Comparison of ENCODE assay signal across 23 cellular contexts in the genomic region with DNA sequence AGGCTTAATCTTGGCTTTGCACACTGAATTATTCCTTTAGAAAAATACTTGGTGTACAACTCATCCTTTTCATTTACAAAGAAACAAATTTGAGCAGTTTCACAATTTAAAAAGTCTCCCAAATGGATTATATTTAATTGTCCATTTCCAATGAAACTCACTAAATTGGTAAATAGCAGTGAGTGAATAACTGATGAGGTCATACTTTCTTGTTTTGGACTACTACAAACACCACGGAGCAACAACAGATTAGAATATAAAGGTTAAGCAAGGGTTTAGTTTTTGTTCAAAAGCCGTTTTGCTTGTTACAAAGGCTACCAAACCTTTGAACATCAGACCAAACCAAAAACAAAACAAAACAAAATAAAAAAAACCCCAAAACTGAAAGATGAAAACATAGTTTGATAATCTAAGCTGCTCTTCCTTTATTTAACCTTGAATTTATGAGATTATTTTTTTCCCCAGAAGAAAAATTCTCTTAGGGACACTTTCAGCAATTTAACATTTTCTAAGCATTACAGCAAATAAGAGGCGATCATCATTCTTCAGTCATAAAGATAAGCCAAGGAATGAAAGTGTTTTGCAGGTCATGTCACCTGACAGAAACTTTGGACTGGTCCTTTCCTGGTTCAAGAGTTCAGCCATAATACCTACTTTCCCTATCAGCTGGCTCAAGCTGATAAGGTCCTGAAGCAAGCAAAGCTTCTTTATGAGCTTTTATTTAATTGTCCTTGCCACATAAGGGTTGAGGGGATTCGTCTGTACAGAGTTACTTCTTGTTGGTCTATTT.
A peak's percentile ranks its signal among the peaks of the same experiment; 100 is the strongest.
DNase-seq lines count a peak whose midpoint lies in the region; ATAC-seq, FAIRE-seq and TF ChIP-seq lines count a peak whose summit lies in the region.
"Had no signal": no experiment of that assay in that cellular context is flagged by ENCODE, and none has a peak within 500 bp of the region (broad histone marks: within the 10 kb centered on the region; RNA-seq: fewer than 3 reads in every experiment).

No MANE protein-coding gene starts in this region.

- H3K36me3 ChIP-seq in HEK293 (ENCODE audit: control insufficient read depth in 2 of 2, insufficient read depth in 1 of 2, low read length in 2 of 2) = no peaks in the 10 kb centered on the region
- no peaks in the 10 kb centered on the region for H3K36me3 ChIP-seq in astrocyte (ENCODE audit: insufficient read depth, low read length)
- no peaks in the 10 kb centered on the region for H3K36me3 ChIP-seq in gastroesophageal sphincter
- H3K36me3 ChIP-seq in HAP-1 (replicated peaks) = no peaks in the 10 kb centered on the region
- H3K36me3 ChIP-seq: left ventricle myocardium inferior, neural progenitor cell had no signal

- no peaks in the 10 kb centered on the region for H3K36me3 Mint-ChIP-seq in astrocyte (ENCODE audit: low read depth, unreplicated experiment)
- H3K36me3 Mint-ChIP-seq: neural progenitor cell had no signal

- DNase-seq in astrocyte (ENCODE audit: low read depth) (no peak), renal cortical epithelial cell (ENCODE audit: low read depth) (peak; percentile 20), HAP-1 (ENCODE audit: low spot score in 2 of 2) (no peak), NCI-H1436 treated with DMSO at 0.1 percent for 48 hours (lab: John Stamatoyannopoulos, UW) (no peak)
- DNase-seq: ACHN; activated CD4-positive, alpha-beta T cell treated with anti-CD3 and anti-CD28 coated beads, Interleukin-2, amount 10 ng/mL, durations not matched to agents 7 days and 5 days; activated CD8-positive, alpha-beta memory T cell treated with anti-CD3 and anti-CD28 coated beads, Interleukin-2, amount 50 U/mL, for 48 hours; activated effector memory CD4-positive, alpha-beta T cell treated with Interleukin-2 at 50 U/mL for 16 hours; amygdala; C1 segment of cervical spinal cord; central memory CD4-positive, alpha-beta T cell; glutamatergic neuron; left ventricle myocardium inferior; NCI-H187 treated with DMSO at 0.1 percent for 48 hours; NCI-H345; stimulated activated CD4-positive, alpha-beta T cell treated with anti-CD3 and anti-CD28 coated beads, Interleukin-12 subunit alpha, Interleukin-12 subunit beta, amount 100 ng/mL, for 4 hours; substantia nigra had no signal

- H3K4me3 ChIP-seq in HEK293 (ENCODE audit: low read depth, low read length) = no peak overlapping the region
- no peak overlapping the region for H3K4me3 ChIP-seq in astrocyte (ENCODE audit: insufficient read depth, low read depth, low read length)
- no peak overlapping the region for H3K4me3 ChIP-seq in gastroesophageal sphincter
- no peak overlapping the region for H3K4me3 ChIP-seq in HAP-1
- H3K4me3 ChIP-seq: left ventricle myocardium inferior, neural progenitor cell had no signal

- peaks cover 79% of the 10 kb centered on the region for H3K4me1 Mint-ChIP-seq in astrocyte (ENCODE audit: low read depth, unreplicated experiment)

- H3K79me2 ChIP-seq in astrocyte (ENCODE audit: insufficient read depth, low read length) = no peaks in the 10 kb centered on the region

- TF ChIP-seq CTCF in HEK293 (tag by site-specific recombination; IDR thresholded peaks at IDR 0.05) (no peak), astrocyte (IDR thresholded peaks at IDR 0.05; ENCODE audit: insufficient read depth, low read depth, low read length) (no peak), gastroesophageal sphincter (IDR thresholded peaks at IDR 0.05) (no peak)

- POLR2A ChIA-PET in HEK293 (lab: Yijun Ruan, JAX) = interaction anchor here (1.3 to 6.3 kb wide), 5 partner anchors 9 to 115 kb away, joined by 4 to 24 read pairs (median 5); a partner anchor contains a TSS

- in situ Hi-C loops in HAP-1 (cut with MboI; ENCODE audit: low sequenced_read_pairs) = loop anchor here (10.0 kb wide), 1 partner anchor 64 kb away; no protein-coding TSS in a partner anchor

- TF ChIP-seq POLR2A in gastroesophageal sphincter (IDR thresholded peaks at IDR 0.05) = no peak

- H3K27me3 Mint-ChIP-seq in astrocyte (ENCODE audit: low read depth, unreplicated experiment) = no peaks in the 10 kb centered on the region

- CTCF ChIA-PET in HEK293 (lab: Yijun Ruan, JAX) = interaction anchor here (0.6 to 8.9 kb wide), 10 partner anchors 10 to 299 kb away, joined by 3 to 70 read pairs (median 4); no protein-coding TSS in a partner anchor

- H4K20me1 ChIP-seq in astrocyte (ENCODE audit: insufficient read depth, low read length) = no peaks in the 10 kb centered on the region

- TF ChIP-seq EP300 in gastroesophageal sphincter (IDR thresholded peaks at IDR 0.05) = no peak

- peak overlapping the region; percentile 22 for H3K4me3 Mint-ChIP-seq in astrocyte (ENCODE audit: unreplicated experiment)
- H3K4me3 Mint-ChIP-seq: activated CD4-positive, alpha-beta T cell treated with anti-CD3 and anti-CD28 coated beads, Interleukin-2, amount 10 ng/mL, durations not matched to agents 7 days and 5 days; neural progenitor cell had no signal

- 37 to 77% methylated on average over 4 of the region's 4 CpGs for WGBS in gastroesophageal sphincter (ENCODE audit: low coverage in 1 of 2), 2 donors

- H3K9me3 Mint-ChIP-seq in astrocyte (ENCODE audit: unreplicated experiment) = no peaks in the 10 kb centered on the region
- H3K9me3 Mint-ChIP-seq: neural progenitor cell had no signal

- no peaks in the 10 kb centered on the region for H3K27me3 ChIP-seq in astrocyte (ENCODE audit: insufficient read depth, low read length)
- no peaks in the 10 kb centered on the region for H3K27me3 ChIP-seq in gastroesophageal sphincter
- H3K27me3 ChIP-seq in HAP-1 (ENCODE audit: low read depth) = no peaks in the 10 kb centered on the region
- H3K27me3 ChIP-seq: neural progenitor cell had no signal

- ATAC-seq in gastroesophageal sphincter = peak; percentile 56
- no peak for ATAC-seq in GM21529 (IDR thresholded peaks at IDR 0.05; ENCODE audit: unreplicated experiment)
- no peak for ATAC-seq in HG03280 (IDR thresholded peaks at IDR 0.05; ENCODE audit: unreplicated experiment)
- ATAC-seq: esophagus mucosa had no signal

- H3K4me1 ChIP-seq in HEK293 (ENCODE audit: control insufficient read depth, insufficient read depth, low read length) (peaks cover 14% of the 10 kb centered on the region), astrocyte (ENCODE audit: insufficient read depth, low read length) (peaks cover 43% of the 10 kb centered on the region), gastroesophageal sphincter (peaks cover 0 to 6% (median 0%) of the 10 kb centered on the region in 3 donors), HAP-1 (no peaks in the 10 kb centered on the region)
- H3K4me1 ChIP-seq: neural progenitor cell had no signal

- no peak overlapping the region for H2AFZ ChIP-seq in astrocyte (ENCODE audit: low read depth, low read length)
- H2AFZ ChIP-seq: neural progenitor cell had no signal

- H3K9ac ChIP-seq in astrocyte (ENCODE audit: low read length) = no peak overlapping the region
- H3K9ac ChIP-seq: neural progenitor cell had no signal

- H3K27ac ChIP-seq in HEK293 (ENCODE audit: extremely low read depth, low read depth, low read length) = no peak overlapping the region
- peak overlapping the region; percentile 92 for H3K27ac ChIP-seq in astrocyte (ENCODE audit: low read depth, low read length)
- H3K27ac ChIP-seq in gastroesophageal sphincter = no peak overlapping the region
- H3K27ac ChIP-seq: left ventricle myocardium inferior, neural progenitor cell had no signal

- no peak overlapping the region for H3K4me2 ChIP-seq in astrocyte (ENCODE audit: low read length)
- H3K4me2 ChIP-seq: neural progenitor cell had no signal

- no peak for FAIRE-seq in astrocyte (lab: Jason Lieb, UNC)

- no peaks in the 10 kb centered on the region for H3K9me3 ChIP-seq in HEK293 (ENCODE audit: control insufficient read depth, insufficient read depth, low read depth, low read length)
- no peaks in the 10 kb centered on the region for H3K9me3 ChIP-seq in astrocyte (ENCODE audit: insufficient read depth, low read depth, low read length)
- H3K9me3 ChIP-seq in gastroesophageal sphincter = no peaks in the 10 kb centered on the region
- no peaks in the 10 kb centered on the region for H3K9me3 ChIP-seq in HAP-1
- H3K9me3 ChIP-seq: left ventricle myocardium inferior had no signal

- H3K27ac Mint-ChIP-seq in astrocyte (ENCODE audit: unreplicated experiment) = peak overlapping the region; percentile 83
- H3K27ac Mint-ChIP-seq: activated CD4-positive, alpha-beta T cell treated with anti-CD3 and anti-CD28 coated beads, Interleukin-2, amount 10 ng/mL, durations not matched to agents 7 days and 5 days; neural progenitor cell had no signal

TF ChIP-seq in HEK293, 187 proteins besides CTCF, POLR2A, EP300 and RAD21 (continues in another document):
- TF ChIP-seq ZNF701 (tag by site-specific recombination; IDR thresholded peaks at IDR 0.05) (no peak), TRIM28 (IDR thresholded peaks at IDR 0.05; ENCODE audit: borderline replicate concordance, low read length) (0 out of 2 replicates have a peak, but pooled peaks have one; percentile 37)
- TF ChIP-seq, protein P1, sequence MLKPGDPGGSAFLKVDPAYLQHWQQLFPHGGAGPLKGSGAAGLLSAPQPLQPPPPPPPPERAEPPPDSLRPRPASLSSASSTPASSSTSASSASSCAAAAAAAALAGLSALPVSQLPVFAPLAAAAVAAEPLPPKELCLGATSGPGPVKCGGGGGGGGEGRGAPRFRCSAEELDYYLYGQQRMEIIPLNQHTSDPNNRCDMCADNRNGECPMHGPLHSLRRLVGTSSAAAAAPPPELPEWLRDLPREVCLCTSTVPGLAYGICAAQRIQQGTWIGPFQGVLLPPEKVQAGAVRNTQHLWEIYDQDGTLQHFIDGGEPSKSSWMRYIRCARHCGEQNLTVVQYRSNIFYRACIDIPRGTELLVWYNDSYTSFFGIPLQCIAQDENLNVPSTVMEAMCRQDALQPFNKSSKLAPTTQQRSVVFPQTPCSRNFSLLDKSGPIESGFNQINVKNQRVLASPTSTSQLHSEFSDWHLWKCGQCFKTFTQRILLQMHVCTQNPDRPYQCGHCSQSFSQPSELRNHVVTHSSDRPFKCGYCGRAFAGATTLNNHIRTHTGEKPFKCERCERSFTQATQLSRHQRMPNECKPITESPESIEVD (tag by site-specific recombination; IDR thresholded peaks at IDR 0.05) = peak; percentile 29; the same call in 1 of the 2 replicates
